35 cellular contexts compared by ENCODE assay signal in the genomic region with DNA sequence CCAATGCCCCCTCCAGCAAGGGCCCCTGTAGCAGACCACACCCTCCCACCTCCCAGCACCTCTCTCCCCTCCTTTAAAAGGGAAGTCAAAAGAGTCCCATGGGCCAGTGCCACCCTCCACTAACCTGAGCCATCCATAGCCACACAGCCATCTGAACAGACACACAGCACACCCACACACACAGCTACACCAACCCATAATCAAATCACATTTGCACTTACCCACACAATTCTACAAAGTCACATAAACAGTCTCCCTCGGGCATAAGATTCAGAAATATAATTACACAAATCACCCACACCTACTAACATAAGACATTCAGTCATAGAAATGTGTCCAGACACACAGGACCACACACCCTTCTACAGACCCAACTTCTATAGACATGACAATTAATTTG.
"Had no signal": no experiment of that assay in that cellular context is flagged by ENCODE, and none has a peak within 500 bp of the region (broad histone marks: within the 10 kb centered on the region; RNA-seq: fewer than 3 reads in every experiment).

No MANE protein-coding gene starts in this region.

- H3K27ac Mint-ChIP-seq: activated naive CD4-positive, alpha-beta T cell treated with anti-CD3 and anti-CD28 coated beads for 36 hours; activated naive CD4-positive, alpha-beta T cell treated with anti-CD3 and anti-CD28 coated beads, Interleukin-2, amount 10 ng/mL, durations not matched to agents 7 days and 5 days; activated naive CD4-positive, alpha-beta T cell treated with anti-CD3 and anti-CD28 coated beads, Interleukin-2, amount 50 U/mL, for 24 hours; activated naive CD4-positive, alpha-beta T cell treated with anti-CD3 and anti-CD28 coated beads, Interleukin-2, amount 50 U/mL, for 72 hours; activated naive CD8-positive, alpha-beta T cell; activated naive CD8-positive, alpha-beta T cell treated with anti-CD3 and anti-CD28 coated beads for 36 hours; activated naive CD8-positive, alpha-beta T cell treated with anti-CD3 and anti-CD28 coated beads, Interleukin-2, amount 10 ng/mL, durations not matched to agents 7 days and 5 days; activated naive CD8-positive, alpha-beta T cell treated with anti-CD3 and anti-CD28 coated beads, Interleukin-2, amount 50 U/mL, for 24 hours; activated T-cell treated with anti-CD3 and anti-CD28 coated beads, Interleukin-2, amount 50 U/mL, for 24 hours; activated T-cell treated with anti-CD3 and anti-CD28 coated beads, Interleukin-2, amount 50 U/mL, for 72 hours; activated T-helper 1 cell treated with anti-CD3 and anti-CD28 coated beads, Interleukin-12 subunit alpha, Interleukin-12 subunit beta, Interleukin-2, Interleukin-4 antibody, amounts not matched to agents 30 ng/mL and 10 ng/mL and 1 ng/mL, durations not matched to agents 14 hours and 24 hours and 36 hours; activated T-helper 17 cell treated with anti-CD3 and anti-CD28 coated beads, Interleukin-2, amount 50 U/mL, for 72 hours; activated T-helper 2 cell treated with anti-CD3 and anti-CD28 coated beads, Interferon-gamma antibody, Interleukin-2, Interleukin-4, amounts not matched to agents 10 μg/mL and 5 μg/mL and 100 μg/mL, durations not matched to agents 14 hours and 24 hours and 36 hours; brain had no signal

- H3K4me1 ChIP-seq: adrenal gland, ascending aorta, body of pancreas, breast epithelium had no signal

- H3K36me3 Mint-ChIP-seq: activated naive CD4-positive, alpha-beta T cell treated with anti-CD3 and anti-CD28 coated beads, Interleukin-2, amount 10 ng/mL, durations not matched to agents 7 days and 5 days; activated naive CD4-positive, alpha-beta T cell treated with anti-CD3 and anti-CD28 coated beads, Interleukin-2, amount 50 U/mL, for 24 hours; activated naive CD4-positive, alpha-beta T cell treated with anti-CD3 and anti-CD28 coated beads, Interleukin-2, amount 50 U/mL, for 72 hours; activated naive CD8-positive, alpha-beta T cell; activated naive CD8-positive, alpha-beta T cell treated with anti-CD3 and anti-CD28 coated beads for 36 hours; activated naive CD8-positive, alpha-beta T cell treated with anti-CD3 and anti-CD28 coated beads, Interleukin-2, amount 10 ng/mL, durations not matched to agents 7 days and 5 days; brain had no signal

- H3K27ac ChIP-seq: adrenal gland, ascending aorta, body of pancreas, brain microvascular endothelial cell, breast epithelium, cardiac muscle cell had no signal

- H3K4me3 ChIP-seq: adrenal gland, ascending aorta, body of pancreas, breast epithelium, cardiac muscle cell had no signal

- H3K4me1 Mint-ChIP-seq: activated naive CD4-positive, alpha-beta T cell treated with anti-CD3 and anti-CD28 coated beads, Interleukin-2, amount 10 ng/mL, durations not matched to agents 7 days and 5 days; activated naive CD4-positive, alpha-beta T cell treated with anti-CD3 and anti-CD28 coated beads, Interleukin-2, amount 50 U/mL, for 24 hours; activated naive CD8-positive, alpha-beta T cell treated with anti-CD3 and anti-CD28 coated beads for 36 hours; activated naive CD8-positive, alpha-beta T cell treated with anti-CD3 and anti-CD28 coated beads, Interleukin-2, amount 10 ng/mL, durations not matched to agents 7 days and 5 days; activated naive CD8-positive, alpha-beta T cell treated with anti-CD3 and anti-CD28 coated beads, Interleukin-2, amount 50 U/mL, for 24 hours; activated T-helper 17 cell treated with anti-CD3 and anti-CD28 coated beads, Interleukin-2, amount 50 U/mL, for 72 hours; brain; central memory CD8-positive, alpha-beta T cell had no signal

- H3K9me3 Mint-ChIP-seq: activated naive CD4-positive, alpha-beta T cell treated with anti-CD3 and anti-CD28 coated beads for 36 hours; activated naive CD4-positive, alpha-beta T cell treated with anti-CD3 and anti-CD28 coated beads, Interleukin-2, amount 10 ng/mL, durations not matched to agents 7 days and 5 days; activated naive CD4-positive, alpha-beta T cell treated with anti-CD3 and anti-CD28 coated beads, Interleukin-2, amount 50 U/mL, for 24 hours; activated naive CD4-positive, alpha-beta T cell treated with anti-CD3 and anti-CD28 coated beads, Interleukin-2, amount 50 U/mL, for 72 hours; activated naive CD8-positive, alpha-beta T cell treated with anti-CD3 and anti-CD28 coated beads for 36 hours; activated naive CD8-positive, alpha-beta T cell treated with anti-CD3 and anti-CD28 coated beads, Interleukin-2, amount 10 ng/mL, durations not matched to agents 7 days and 5 days; activated naive CD8-positive, alpha-beta T cell treated with anti-CD3 and anti-CD28 coated beads, Interleukin-2, amount 50 U/mL, for 24 hours; activated T-cell treated with anti-CD3 and anti-CD28 coated beads, Interleukin-2, amount 50 U/mL, for 24 hours; activated T-cell treated with anti-CD3 and anti-CD28 coated beads, Interleukin-2, amount 50 U/mL, for 4 hours; activated T-cell treated with anti-CD3 and anti-CD28 coated beads, Interleukin-2, amount 50 U/mL, for 72 hours; activated T-helper 1 cell treated with anti-CD3 and anti-CD28 coated beads, Interleukin-12 subunit alpha, Interleukin-12 subunit beta, Interleukin-2, Interleukin-4 antibody, amounts not matched to agents 30 ng/mL and 10 ng/mL and 1 ng/mL, durations not matched to agents 14 hours and 24 hours and 36 hours; activated T-helper 17 cell treated with anti-CD3 and anti-CD28 coated beads, Interleukin-2, amount 50 U/mL, for 72 hours; activated T-helper 2 cell treated with anti-CD3 and anti-CD28 coated beads, Interferon-gamma antibody, Interleukin-2, Interleukin-4, amounts not matched to agents 10 μg/mL and 5 μg/mL and 100 μg/mL, durations not matched to agents 14 hours and 24 hours and 36 hours; brain; central memory CD8-positive, alpha-beta T cell had no signal

- H3K4me3 Mint-ChIP-seq: activated naive CD4-positive, alpha-beta T cell treated with anti-CD3 and anti-CD28 coated beads for 36 hours; activated naive CD4-positive, alpha-beta T cell treated with anti-CD3 and anti-CD28 coated beads, Interleukin-2, amount 10 ng/mL, durations not matched to agents 7 days and 5 days; activated naive CD4-positive, alpha-beta T cell treated with anti-CD3 and anti-CD28 coated beads, Interleukin-2, amount 50 U/mL, for 24 hours; activated naive CD8-positive, alpha-beta T cell; activated naive CD8-positive, alpha-beta T cell treated with anti-CD3 and anti-CD28 coated beads for 36 hours; activated naive CD8-positive, alpha-beta T cell treated with anti-CD3 and anti-CD28 coated beads, Interleukin-2, amount 10 ng/mL, durations not matched to agents 7 days and 5 days; activated naive CD8-positive, alpha-beta T cell treated with anti-CD3 and anti-CD28 coated beads, Interleukin-2, amount 50 U/mL, for 24 hours; activated T-cell treated with anti-CD3 and anti-CD28 coated beads, Interleukin-2, amount 50 U/mL, for 24 hours; activated T-cell treated with anti-CD3 and anti-CD28 coated beads, Interleukin-2, amount 50 U/mL, for 4 hours; activated T-cell treated with anti-CD3 and anti-CD28 coated beads, Interleukin-2, amount 50 U/mL, for 72 hours; activated T-helper 1 cell treated with anti-CD3 and anti-CD28 coated beads, Interleukin-12 subunit alpha, Interleukin-12 subunit beta, Interleukin-2, Interleukin-4 antibody, amounts not matched to agents 30 ng/mL and 10 ng/mL and 1 ng/mL, durations not matched to agents 14 hours and 24 hours and 36 hours; activated T-helper 17 cell treated with anti-CD3 and anti-CD28 coated beads, Interleukin-2, amount 50 U/mL, for 72 hours; brain; central memory CD8-positive, alpha-beta T cell had no signal

- H3K9me3 ChIP-seq: adrenal gland, ascending aorta, body of pancreas, breast epithelium had no signal

- H3K36me3 ChIP-seq: adrenal gland, ascending aorta, brain microvascular endothelial cell, breast epithelium, cardiac muscle cell had no signal

- ATAC-seq: activated naive CD4-positive, alpha-beta T cell treated with anti-CD3 and anti-CD28 coated beads, Interleukin-2, amount 50 U/mL, for 72 hours; activated naive CD8-positive, alpha-beta T cell treated with anti-CD3 and anti-CD28 coated beads, Interleukin-2, amount 50 U/mL, for 24 hours; activated T-cell treated with anti-CD3 and anti-CD28 coated beads, Interleukin-2, amount 50 U/mL, for 4 hours; activated T-cell treated with anti-CD3 and anti-CD28 coated beads, Interleukin-2, amount 50 U/mL, for 72 hours; activated T-helper 17 cell treated with anti-CD3 and anti-CD28 coated beads, Interleukin-2, amount 50 U/mL, for 72 hours; body of pancreas had no signal

- DNase-seq: activated effector memory CD4-positive, alpha-beta T cell treated with anti-CD3 and anti-CD28 coated beads, Interleukin-2, amount 50 U/mL, for 16 hours; activated effector memory CD4-positive, alpha-beta T cell treated with Interleukin-2 at 50 U/mL for 16 hours; activated gamma-delta T cell; activated gamma-delta T cell treated with Interleukin-2 at 50 U/mL for 16 hours; activated naive CD4-positive, alpha-beta T cell; activated naive CD4-positive, alpha-beta T cell treated with anti-CD3 and anti-CD28 coated beads for 36 hours; activated naive CD4-positive, alpha-beta T cell treated with anti-CD3 and anti-CD28 coated beads, Interleukin-2, amount 10 ng/mL, durations not matched to agents 7 days and 5 days; activated naive CD4-positive, alpha-beta T cell treated with anti-CD3 and anti-CD28 coated beads, Interleukin-2, amount 50 U/mL, for 16 hours; activated naive CD4-positive, alpha-beta T cell treated with Interleukin-2 at 50 U/mL for 16 hours; activated naive CD8-positive, alpha-beta T cell treated with anti-CD3 and anti-CD28 coated beads for 36 hours; activated naive CD8-positive, alpha-beta T cell treated with anti-CD3 and anti-CD28 coated beads, Interleukin-2, amount 10 ng/mL, durations not matched to agents 7 days and 5 days; activated naive CD8-positive, alpha-beta T cell treated with anti-CD3 and anti-CD28 coated beads, Interleukin-2, amount 50 U/mL, for 24 hours; activated T-cell treated with anti-CD3 and anti-CD28 coated beads, Interleukin-2, amount 50 U/mL, for 1 hour; activated T-cell treated with anti-CD3 and anti-CD28 coated beads, Interleukin-2, amount 50 U/mL, for 24 hours; activated T-cell treated with anti-CD3 and anti-CD28 coated beads, Interleukin-2, amount 50 U/mL, for 4 hours; activated T-cell treated with anti-CD3 and anti-CD28 coated beads, Interleukin-2, amount 50 U/mL, for 48 hours; activated T-cell treated with anti-CD3 and anti-CD28 coated beads, Interleukin-2, amount 50 U/mL, for 72 hours; adrenal gland; amniotic stem cell; body of pancreas; brain microvascular endothelial cell; caudate nucleus; central memory CD4-positive, alpha-beta T cell; cerebellar nuclear complex had no signal
